1 cellular context compared by ENCODE assay signal in the genomic region with DNA sequence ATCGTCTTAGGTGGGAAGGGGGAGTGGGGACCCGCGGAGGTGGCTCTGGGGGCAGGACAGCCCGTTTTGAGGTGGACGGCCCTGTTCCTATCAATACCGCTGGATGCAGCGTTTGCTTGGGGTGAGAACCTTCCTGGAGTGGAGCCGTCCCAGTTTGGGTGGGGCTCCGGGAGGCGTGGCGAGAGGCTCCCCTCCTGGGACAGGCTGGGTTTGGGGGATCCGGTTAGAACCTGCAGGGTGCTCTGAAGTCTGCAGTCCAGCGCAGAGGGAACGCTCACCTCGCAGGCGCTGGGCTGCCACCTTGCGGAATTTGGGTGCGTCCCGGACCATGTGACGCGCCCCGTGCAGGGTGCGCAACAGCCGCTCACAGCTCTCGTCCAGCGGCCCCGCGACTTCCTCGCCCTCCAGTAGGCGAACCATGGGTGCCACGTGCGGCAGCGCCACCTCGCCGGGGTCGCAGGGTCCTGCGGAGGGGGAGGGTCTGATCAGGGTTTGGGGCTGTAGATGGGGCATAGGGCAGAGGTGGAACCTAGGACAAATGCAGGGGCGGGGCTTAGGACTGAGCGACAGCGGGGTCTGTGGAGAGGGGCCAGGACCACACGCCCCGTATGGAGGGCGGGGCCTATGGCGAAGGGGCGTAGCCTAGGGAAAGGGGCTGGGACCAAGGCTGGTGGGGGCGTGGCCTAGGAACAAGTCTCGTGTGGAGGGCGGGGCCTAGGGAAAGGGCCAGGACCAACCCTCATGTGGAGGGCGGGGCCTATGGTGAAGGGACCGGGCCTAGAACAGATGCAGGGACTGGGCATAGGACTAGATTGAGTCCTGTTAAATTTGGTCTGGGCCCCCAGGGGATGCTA.
TF ChIP-seq lines count a peak whose summit lies in the region.

No MANE protein-coding gene starts in this region.

TF ChIP-seq in K562, 482 proteins besides CTCF, POLR2A, EP300 and RAD21 (continued from another document):
- TF ChIP-seq HIVEP1 (CRISPR knock-in tag; IDR thresholded peaks at IDR 0.05) (no peak), ZNF778 (CRISPR knock-in tag; IDR thresholded peaks at IDR 0.05) (no peak), BRF1 (IDR thresholded peaks at IDR 0.05; ENCODE audit: borderline replicate concordance, extremely low read depth, insufficient read length) (no peak), LARP7 (IDR thresholded peaks at IDR 0.05) (no peak; the same call in 1 of the 2 replicates), PYGO2 (tag; IDR thresholded peaks at IDR 0.05) (no peak), HDAC1 (IDR thresholded peaks at IDR 0.05) (peak in 1 of 2 experiments; percentile 97; a peak in 2 of 4 replicates), CXXC5 (CRISPR knock-in tag; IDR thresholded peaks at IDR 0.05) (peak; percentile 98), NR2F6 (CRISPR knock-in tag; IDR thresholded peaks at IDR 0.05) (no peak), RNF2 (IDR thresholded peaks at IDR 0.05) (peak; percentile 86)
- TF ChIP-seq, protein P1, sequence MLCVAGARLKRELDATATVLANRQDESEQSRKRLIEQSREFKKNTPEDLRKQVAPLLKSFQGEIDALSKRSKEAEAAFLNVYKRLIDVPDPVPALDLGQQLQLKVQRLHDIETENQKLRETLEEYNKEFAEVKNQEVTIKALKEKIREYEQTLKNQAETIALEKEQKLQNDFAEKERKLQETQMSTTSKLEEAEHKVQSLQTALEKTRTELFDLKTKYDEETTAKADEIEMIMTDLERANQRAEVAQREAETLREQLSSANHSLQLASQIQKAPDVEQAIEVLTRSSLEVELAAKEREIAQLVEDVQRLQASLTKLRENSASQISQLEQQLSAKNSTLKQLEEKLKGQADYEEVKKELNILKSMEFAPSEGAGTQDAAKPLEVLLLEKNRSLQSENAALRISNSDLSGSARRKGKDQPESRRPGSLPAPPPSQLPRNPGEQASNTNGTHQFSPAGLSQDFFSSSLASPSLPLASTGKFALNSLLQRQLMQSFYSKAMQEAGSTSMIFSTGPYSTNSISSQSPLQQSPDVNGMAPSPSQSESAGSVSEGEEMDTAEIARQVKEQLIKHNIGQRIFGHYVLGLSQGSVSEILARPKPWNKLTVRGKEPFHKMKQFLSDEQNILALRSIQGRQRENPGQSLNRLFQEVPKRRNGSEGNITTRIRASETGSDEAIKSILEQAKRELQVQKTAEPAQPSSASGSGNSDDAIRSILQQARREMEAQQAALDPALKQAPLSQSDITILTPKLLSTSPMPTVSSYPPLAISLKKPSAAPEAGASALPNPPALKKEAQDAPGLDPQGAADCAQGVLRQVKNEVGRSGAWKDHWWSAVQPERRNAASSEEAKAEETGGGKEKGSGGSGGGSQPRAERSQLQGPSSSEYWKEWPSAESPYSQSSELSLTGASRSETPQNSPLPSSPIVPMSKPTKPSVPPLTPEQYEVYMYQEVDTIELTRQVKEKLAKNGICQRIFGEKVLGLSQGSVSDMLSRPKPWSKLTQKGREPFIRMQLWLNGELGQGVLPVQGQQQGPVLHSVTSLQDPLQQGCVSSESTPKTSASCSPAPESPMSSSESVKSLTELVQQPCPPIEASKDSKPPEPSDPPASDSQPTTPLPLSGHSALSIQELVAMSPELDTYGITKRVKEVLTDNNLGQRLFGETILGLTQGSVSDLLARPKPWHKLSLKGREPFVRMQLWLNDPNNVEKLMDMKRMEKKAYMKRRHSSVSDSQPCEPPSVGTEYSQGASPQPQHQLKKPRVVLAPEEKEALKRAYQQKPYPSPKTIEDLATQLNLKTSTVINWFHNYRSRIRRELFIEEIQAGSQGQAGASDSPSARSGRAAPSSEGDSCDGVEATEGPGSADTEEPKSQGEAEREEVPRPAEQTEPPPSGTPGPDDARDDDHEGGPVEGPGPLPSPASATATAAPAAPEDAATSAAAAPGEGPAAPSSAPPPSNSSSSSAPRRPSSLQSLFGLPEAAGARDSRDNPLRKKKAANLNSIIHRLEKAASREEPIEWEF (CRISPR knock-in tag; IDR thresholded peaks at IDR 0.05), result no peak
- TF ChIP-seq, protein P2, sequence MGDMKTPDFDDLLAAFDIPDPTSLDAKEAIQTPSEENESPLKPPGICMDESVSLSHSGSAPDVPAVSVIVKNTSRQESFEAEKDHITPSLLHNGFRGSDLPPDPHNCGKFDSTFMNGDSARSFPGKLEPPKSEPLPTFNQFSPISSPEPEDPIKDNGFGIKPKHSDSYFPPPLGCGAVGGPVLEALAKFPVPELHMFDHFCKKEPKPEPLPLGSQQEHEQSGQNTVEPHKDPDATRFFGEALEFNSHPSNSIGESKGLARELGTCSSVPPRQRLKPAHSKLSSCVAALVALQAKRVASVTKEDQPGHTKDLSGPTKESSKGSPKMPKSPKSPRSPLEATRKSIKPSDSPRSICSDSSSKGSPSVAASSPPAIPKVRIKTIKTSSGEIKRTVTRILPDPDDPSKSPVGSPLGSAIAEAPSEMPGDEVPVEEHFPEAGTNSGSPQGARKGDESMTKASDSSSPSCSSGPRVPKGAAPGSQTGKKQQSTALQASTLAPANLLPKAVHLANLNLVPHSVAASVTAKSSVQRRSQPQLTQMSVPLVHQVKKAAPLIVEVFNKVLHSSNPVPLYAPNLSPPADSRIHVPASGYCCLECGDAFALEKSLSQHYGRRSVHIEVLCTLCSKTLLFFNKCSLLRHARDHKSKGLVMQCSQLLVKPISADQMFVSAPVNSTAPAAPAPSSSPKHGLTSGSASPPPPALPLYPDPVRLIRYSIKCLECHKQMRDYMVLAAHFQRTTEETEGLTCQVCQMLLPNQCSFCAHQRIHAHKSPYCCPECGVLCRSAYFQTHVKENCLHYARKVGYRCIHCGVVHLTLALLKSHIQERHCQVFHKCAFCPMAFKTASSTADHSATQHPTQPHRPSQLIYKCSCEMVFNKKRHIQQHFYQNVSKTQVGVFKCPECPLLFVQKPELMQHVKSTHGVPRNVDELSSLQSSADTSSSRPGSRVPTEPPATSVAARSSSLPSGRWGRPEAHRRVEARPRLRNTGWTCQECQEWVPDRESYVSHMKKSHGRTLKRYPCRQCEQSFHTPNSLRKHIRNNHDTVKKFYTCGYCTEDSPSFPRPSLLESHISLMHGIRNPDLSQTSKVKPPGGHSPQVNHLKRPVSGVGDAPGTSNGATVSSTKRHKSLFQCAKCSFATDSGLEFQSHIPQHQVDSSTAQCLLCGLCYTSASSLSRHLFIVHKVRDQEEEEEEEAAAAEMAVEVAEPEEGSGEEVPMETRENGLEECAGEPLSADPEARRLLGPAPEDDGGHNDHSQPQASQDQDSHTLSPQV (IDR thresholded peaks at IDR 0.05), result peak; percentile 64; the same call in 1 of the 2 replicates
TF ChIP-seq in K562: peak in this region for 176.
